8 cellular contexts compared by ENCODE assay signal in the genomic region with DNA sequence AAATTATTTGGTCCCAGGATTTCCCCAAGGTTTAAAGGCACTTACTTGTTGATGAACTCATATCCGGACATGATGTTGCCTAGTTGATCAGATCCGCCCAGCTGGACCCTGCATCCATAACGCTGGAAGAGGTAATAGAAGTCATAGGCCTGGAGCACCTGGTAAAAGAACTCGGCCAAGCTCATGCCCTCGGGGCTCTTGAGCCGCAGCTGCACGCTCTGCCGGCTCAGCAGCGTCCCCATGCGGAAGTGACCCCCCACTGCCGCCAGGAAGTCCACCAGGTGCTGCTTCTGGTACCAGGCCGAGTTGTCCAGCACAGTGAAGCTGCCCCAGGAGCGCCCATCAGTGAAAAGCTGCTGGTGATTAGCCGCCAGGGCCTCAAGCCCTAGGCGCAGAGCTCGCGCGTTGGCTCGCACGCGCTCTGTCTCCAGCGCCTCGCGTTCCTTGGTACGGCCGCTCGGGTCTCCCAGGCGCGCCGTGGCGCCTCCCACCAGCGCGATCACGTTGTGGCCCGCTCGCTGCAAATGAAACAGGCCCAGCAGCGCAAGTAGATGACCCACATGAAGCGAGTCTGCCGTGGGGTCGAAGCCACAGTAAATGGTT. TPM values are rescaled to one million over a fixed set of nuclear protein-coding genes. Genes with fewer than 3 reads are reported as not detected.
DNase-seq lines count a peak whose midpoint lies in the region; ATAC-seq and TF ChIP-seq lines count a peak whose summit lies in the region.

No MANE protein-coding gene starts in this region.

- DNase-seq in GF-D8 (lab: John Stamatoyannopoulos, UW) (peak; percentile 34), H7 (peak; percentile 84), LNCaP clone FGC (ENCODE audit: low read depth) (peak; percentile 62), SK-N-SH (peak; percentile 80), cardiac muscle cell (ENCODE audit: low read depth in 1 of 2, low spot score in 1 of 2) (peak; percentile 68 to 73), pons (ENCODE audit: low spot score) (peak; percentile 56), upper lobe of left lung (peak; percentile 87 to 91)

- peak overlapping the region; percentile 94 for H3K9ac ChIP-seq in SK-N-SH

- H4K20me1 ChIP-seq in SK-N-SH (ENCODE audit: insufficient read depth) = no peaks in the 10 kb centered on the region

- peaks cover 29% of the 10 kb centered on the region for H3K79me2 ChIP-seq in SK-N-SH (ENCODE audit: insufficient read depth)

- whole genome bisulfite sequencing in SK-N-SH (ENCODE audit: low lambda C conversion rate) = 0% methylated on average over 4 of the region's 40 CpGs
- WGBS in upper lobe of left lung, 2 donors = 0% methylated on average over 7 to 32 of the region's 40 CpGs

- H3K9me3 ChIP-seq in SK-N-SH (no peaks in the 10 kb centered on the region), cardiac muscle cell (ENCODE audit: low read depth) (no peaks in the 10 kb centered on the region), upper lobe of left lung (no peaks in the 10 kb centered on the region)

- peak overlapping the region; percentile 91 for H3K4me3 Mint-ChIP-seq in activated naive CD8-positive, alpha-beta T cell

- TF ChIP-seq CTCF in LNCaP clone FGC (IDR thresholded peaks at IDR 0.05; ENCODE audit: control insufficient read depth, extremely low read depth, insufficient read depth) (peak; percentile 78), SK-N-SH (IDR thresholded peaks at IDR 0.05) (peak; percentile 73), cardiac muscle cell (IDR thresholded peaks at IDR 0.05; ENCODE audit: low read depth, low read length) (peak; percentile 78), upper lobe of left lung (IDR thresholded peaks at IDR 0.05) (peak; percentile 46 to 86 (median 72))

- H3K36me3 ChIP-seq in H7 (replicated peaks; ENCODE audit: control insufficient read depth, insufficient read depth, low read length) (peaks cover 9% of the 10 kb centered on the region), SK-N-SH (replicated peaks in 1 of 2; ENCODE audit: control insufficient read depth in 1 of 2, insufficient read depth in 2 of 2, low read length in 1 of 2) (peaks cover 23 to 29% of the 10 kb centered on the region in 2 experiments), cardiac muscle cell (peaks cover 15% of the 10 kb centered on the region), upper lobe of left lung (peaks cover 4 to 38% (median 23%) of the 10 kb centered on the region in 4 donors)

- POLR2A ChIA-PET in SK-N-SH (lab: Yijun Ruan, JAX) = interaction anchor here (0.8 to 2.3 kb wide), 12 partner anchors 67 to 1267 kb away, joined by 3 to 10 read pairs (median 4); a partner anchor contains a TSS

- H3K27ac Mint-ChIP-seq in activated naive CD8-positive, alpha-beta T cell = peak overlapping the region; percentile 93

- CTCF ChIA-PET in SK-N-SH (lab: Yijun Ruan, JAX) = interaction anchor here (0.6 to 4.8 kb wide), 71 partner anchors 10 to 1595 kb away, joined by 3 to 150 read pairs (median 6); a partner anchor contains a TSS

- no peaks in the 10 kb centered on the region for H3K9me3 Mint-ChIP-seq in activated naive CD8-positive, alpha-beta T cell (ENCODE audit: low read depth)

- peaks cover 4% of the 10 kb centered on the region for H3F3A ChIP-seq in SK-N-SH (replicated peaks; ENCODE audit: insufficient read depth)

- TF ChIP-seq EP300 in SK-N-SH (IDR thresholded peaks at IDR 0.05; ENCODE audit: borderline replicate concordance in 1 of 2, low read depth in 1 of 2, low read length in 1 of 2) = no peak
- TF ChIP-seq EP300 in upper lobe of left lung (IDR thresholded peaks at IDR 0.05) = no peak

- H3K4me1 ChIP-seq in SK-N-SH (ENCODE audit: control insufficient read depth in 1 of 2, insufficient read depth in 2 of 2, low read depth in 1 of 2, low read length in 1 of 2) (peaks cover 9 to 12% of the 10 kb centered on the region in 2 experiments; a peak in 1 of 4 replicates), cardiac muscle cell (ENCODE audit: low read depth) (peaks cover 8% of the 10 kb centered on the region), upper lobe of left lung (peaks cover 9 to 20% (median 13%) of the 10 kb centered on the region in 4 donors)

- peak; percentile 69 for TF ChIP-seq RAD21 in SK-N-SH (IDR thresholded peaks at IDR 0.05; ENCODE audit: low read length)

- H3K4me2 ChIP-seq in SK-N-SH = peak overlapping the region; percentile 87

- TF ChIP-seq POLR2A in upper lobe of left lung (IDR thresholded peaks at IDR 0.05) = no peak

- peak; percentile 82 to 87 for ATAC-seq in upper lobe of left lung (ENCODE audit: low FRiP score in 2 of 2)

- H3K27me3 ChIP-seq in H7 (ENCODE audit: control insufficient read depth, insufficient read depth, low read length) (no peaks in the 10 kb centered on the region), SK-N-SH (ENCODE audit: insufficient read depth) (no peaks in the 10 kb centered on the region), cardiac muscle cell (no peaks in the 10 kb centered on the region), upper lobe of left lung (no peaks in the 10 kb centered on the region)

- H3K36me3 Mint-ChIP-seq in activated naive CD8-positive, alpha-beta T cell = peaks cover 5% of the 10 kb centered on the region

- H3K27ac ChIP-seq in SK-N-SH (ENCODE audit: low read depth in 2 of 2, low read length in 1 of 2) (peak overlapping the region; percentile 82 to 91), cardiac muscle cell (peak overlapping the region; percentile 95), upper lobe of left lung (peak overlapping the region; percentile 74 to 92 (median 86))

- no peaks in the 10 kb centered on the region for H3K27me3 Mint-ChIP-seq in activated naive CD8-positive, alpha-beta T cell

- H3K4me3 ChIP-seq in H7 (ENCODE audit: insufficient read depth, low read depth, low read length) (peak overlapping the region; percentile 98), LNCaP clone FGC (ENCODE audit: low read depth, low read length) (peak overlapping the region; percentile 96), SK-N-SH (ENCODE audit: low read depth in 2 of 2, low read length in 1 of 2) (peak overlapping the region; percentile 87 to 97), cardiac muscle cell (peak overlapping the region; percentile 89), upper lobe of left lung (peak overlapping the region; percentile 78 to 89 (median 86))

- H3K4me1 Mint-ChIP-seq in activated naive CD8-positive, alpha-beta T cell (ENCODE audit: low read depth) = peaks cover 27% of the 10 kb centered on the region

- H2AFZ ChIP-seq in SK-N-SH (ENCODE audit: low read depth) = peak overlapping the region; percentile 90

- H3K9me2 ChIP-seq in SK-N-SH = no peaks in the 10 kb centered on the region

TF ChIP-seq in SK-N-SH, 30 proteins besides CTCF, POLR2A, EP300 and RAD21 (continues in another document):
- TF ChIP-seq GABPA (IDR thresholded peaks at IDR 0.05; ENCODE audit: low read depth) (peak; percentile 46), SMC3 (IDR thresholded peaks at IDR 0.05; ENCODE audit: low read depth, low read length) (peak; percentile 44; the same call in 1 of the 2 replicates), TCF12 (IDR thresholded peaks at IDR 0.05) (no peak), CHD2 (IDR thresholded peaks at IDR 0.05; ENCODE audit: low read length, partially characterized antibody) (peak; percentile 50), SIN3A (IDR thresholded peaks at IDR 0.05; ENCODE audit: borderline replicate concordance, low read depth, low read length) (0 out of 2 replicates have a peak, but pooled peaks have one; percentile 25), MEF2A (IDR thresholded peaks at IDR 0.05; ENCODE audit: borderline replicate concordance, low read depth) (no peak)
- TF ChIP-seq, protein P1, sequence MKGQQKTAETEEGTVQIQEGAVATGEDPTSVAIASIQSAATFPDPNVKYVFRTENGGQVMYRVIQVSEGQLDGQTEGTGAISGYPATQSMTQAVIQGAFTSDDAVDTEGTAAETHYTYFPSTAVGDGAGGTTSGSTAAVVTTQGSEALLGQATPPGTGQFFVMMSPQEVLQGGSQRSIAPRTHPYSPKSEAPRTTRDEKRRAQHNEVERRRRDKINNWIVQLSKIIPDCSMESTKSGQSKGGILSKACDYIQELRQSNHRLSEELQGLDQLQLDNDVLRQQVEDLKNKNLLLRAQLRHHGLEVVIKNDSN (IDR thresholded peaks at IDR 0.05; ENCODE audit: borderline replicate concordance, low read depth) = no peak
- TF ChIP-seq, protein P2, sequence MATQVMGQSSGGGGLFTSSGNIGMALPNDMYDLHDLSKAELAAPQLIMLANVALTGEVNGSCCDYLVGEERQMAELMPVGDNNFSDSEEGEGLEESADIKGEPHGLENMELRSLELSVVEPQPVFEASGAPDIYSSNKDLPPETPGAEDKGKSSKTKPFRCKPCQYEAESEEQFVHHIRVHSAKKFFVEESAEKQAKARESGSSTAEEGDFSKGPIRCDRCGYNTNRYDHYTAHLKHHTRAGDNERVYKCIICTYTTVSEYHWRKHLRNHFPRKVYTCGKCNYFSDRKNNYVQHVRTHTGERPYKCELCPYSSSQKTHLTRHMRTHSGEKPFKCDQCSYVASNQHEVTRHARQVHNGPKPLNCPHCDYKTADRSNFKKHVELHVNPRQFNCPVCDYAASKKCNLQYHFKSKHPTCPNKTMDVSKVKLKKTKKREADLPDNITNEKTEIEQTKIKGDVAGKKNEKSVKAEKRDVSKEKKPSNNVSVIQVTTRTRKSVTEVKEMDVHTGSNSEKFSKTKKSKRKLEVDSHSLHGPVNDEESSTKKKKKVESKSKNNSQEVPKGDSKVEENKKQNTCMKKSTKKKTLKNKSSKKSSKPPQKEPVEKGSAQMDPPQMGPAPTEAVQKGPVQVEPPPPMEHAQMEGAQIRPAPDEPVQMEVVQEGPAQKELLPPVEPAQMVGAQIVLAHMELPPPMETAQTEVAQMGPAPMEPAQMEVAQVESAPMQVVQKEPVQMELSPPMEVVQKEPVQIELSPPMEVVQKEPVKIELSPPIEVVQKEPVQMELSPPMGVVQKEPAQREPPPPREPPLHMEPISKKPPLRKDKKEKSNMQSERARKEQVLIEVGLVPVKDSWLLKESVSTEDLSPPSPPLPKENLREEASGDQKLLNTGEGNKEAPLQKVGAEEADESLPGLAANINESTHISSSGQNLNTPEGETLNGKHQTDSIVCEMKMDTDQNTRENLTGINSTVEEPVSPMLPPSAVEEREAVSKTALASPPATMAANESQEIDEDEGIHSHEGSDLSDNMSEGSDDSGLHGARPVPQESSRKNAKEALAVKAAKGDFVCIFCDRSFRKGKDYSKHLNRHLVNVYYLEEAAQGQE (IDR thresholded peaks at IDR 0.05; ENCODE audit: low read depth, low read length) = 0 out of 2 replicates have a peak, but pooled peaks have one; percentile 15
- TF ChIP-seq, protein P3, sequence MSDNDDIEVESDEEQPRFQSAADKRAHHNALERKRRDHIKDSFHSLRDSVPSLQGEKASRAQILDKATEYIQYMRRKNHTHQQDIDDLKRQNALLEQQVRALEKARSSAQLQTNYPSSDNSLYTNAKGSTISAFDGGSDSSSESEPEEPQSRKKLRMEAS (IDR thresholded peaks at IDR 0.05; ENCODE audit: low read depth) = peak; percentile 63; the same call in 1 of the 2 replicates

RNA-seq across cellular contexts. Expression of a gene that starts 0.5 kb away (rescaled TPM):
- 72.7 and 85.8 TPM in 2 replicates for total RNA-seq in H7 (2014; rRNA removed; shearing (Covaris generic))
- polyA plus RNA-seq in SK-N-SH (2012; rRNA removed) (14.3 and 16.5 TPM in 2 replicates), cardiac muscle cell (33.4 and 44.1 TPM in 2 replicates)
- 13.4 and 14.3 TPM in 2 replicates for polyA plus RNA-seq in SK-N-SH (2012; cell fraction: cytosol; rRNA removed)
- polyA plus RNA-seq in SK-N-SH (2012; cell fraction: nucleus; rRNA removed) = 9.4 and 13.2 TPM in 2 replicates
- total RNA-seq in cardiac muscle cell (31.6 and 39.9 TPM in 2 replicates), upper lobe of left lung (10 to 100 TPM; 11.4 to 19.5 (median 14.9) TPM)

Comparison
In these comparisons a context has a peak if more than half of its experiments do, and no peak if none do; other contexts are left out.
1. Peak in every context shown above with its lines: DNase-seq, ATAC-seq, H3K4me3 ChIP-seq and H3K27ac ChIP-seq.
2. DNase-seq: peak in every context shown above with its lines; median percentile 89 in upper lobe of left lung; 84 in H7; 80 in SK-N-SH; 70 in cardiac muscle cell; 62 in LNCaP clone FGC; 56 in pons; 34 in GF-D8.